In the genomic region with DNA sequence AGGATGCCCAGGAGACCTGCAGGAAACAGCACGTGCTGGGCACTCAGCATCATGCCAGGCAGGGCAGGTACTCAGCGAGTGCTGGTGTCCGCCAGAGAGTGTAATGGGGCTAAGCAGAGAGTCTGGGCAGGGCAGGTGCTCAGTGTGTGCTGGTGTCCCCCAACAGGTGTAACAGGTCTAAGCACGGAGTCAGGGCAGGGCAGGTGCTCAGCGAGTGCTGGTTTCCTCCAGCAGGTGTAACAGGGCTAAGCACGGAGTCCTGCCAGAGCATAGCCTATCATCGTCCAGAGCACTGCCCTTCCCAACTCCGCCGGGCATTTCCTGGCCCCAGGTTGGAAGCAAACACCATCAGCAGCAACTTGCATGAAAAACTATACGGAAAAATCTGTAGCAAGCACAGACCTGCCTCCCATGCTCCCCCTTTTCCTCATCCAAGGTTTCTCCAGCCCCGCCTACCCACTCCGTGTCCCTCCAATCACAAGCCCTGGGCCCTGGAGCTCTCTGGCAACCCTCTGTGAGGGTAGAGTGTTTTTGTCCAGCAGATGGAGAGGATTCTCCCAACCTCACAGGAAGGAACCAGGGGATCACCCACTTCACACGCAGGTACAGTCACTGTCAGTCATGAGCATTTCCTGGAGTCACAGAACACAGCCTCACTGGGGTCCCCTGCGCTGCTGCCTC, we compare ENCODE assay signal across 20 cellular contexts.
DNase-seq lines count a peak whose midpoint lies in the region; TF ChIP-seq lines count a peak whose summit lies in the region.
"Had no signal": no experiment of that assay in that cellular context is flagged by ENCODE, and none has a peak within 500 bp of the region (broad histone marks: within the 10 kb centered on the region; RNA-seq: fewer than 3 reads in every experiment).

No MANE protein-coding gene starts in this region.

- peaks cover 9% of the 10 kb centered on the region for H3F3A ChIP-seq in neural progenitor cell (ENCODE audit: low read depth)

- H3K4me2 ChIP-seq in neural progenitor cell: no peak overlapping the region

- H3K4me1 Mint-ChIP-seq in neural progenitor cell (peaks cover 9% of the 10 kb centered on the region), progenitor cell of endocrine pancreas (ENCODE audit: low read depth) (peaks cover 1% of the 10 kb centered on the region)
- H3K4me1 Mint-ChIP-seq: activated CD4-positive, alpha-beta T cell treated with anti-CD3 and anti-CD28 coated beads, Interleukin-2, amount 10 ng/mL, durations not matched to agents 24 days and 14 days; CD4-positive, CD25-positive, alpha-beta regulatory T cell; immature natural killer cell had no signal

- peaks cover 22% of the 10 kb centered on the region for H3K4me1 ChIP-seq in neural progenitor cell
- H3K4me1 ChIP-seq: heart right ventricle, Peyer's patch, SJSA1 had no signal

- H3K9me3 ChIP-seq in neural progenitor cell (ENCODE audit: low read depth): no peaks in the 10 kb centered on the region
- H3K9me3 ChIP-seq: heart right ventricle, neutrophil, Peyer's patch, SJSA1 had no signal

- peak; percentile 97 for DNase-seq in DMS79 treated with DMSO at 0.1 percent for 48 hours (lab: John Stamatoyannopoulos, UW)
- peak; percentile 71 for DNase-seq in NCI-H2029 (lab: John Stamatoyannopoulos, UW)
- peak; percentile 19 for DNase-seq in NCI-H748 treated with DMSO at 0.1 percent for 48 hours (lab: John Stamatoyannopoulos, UW)
- no peak for DNase-seq in neural progenitor cell (ENCODE audit: low spot score)
- no peak for DNase-seq in NCI-H446 treated with DMSO at 0.1 percent for 48 hours (lab: John Stamatoyannopoulos, UW)
- no peak for DNase-seq in progenitor cell of endocrine pancreas (ENCODE audit: low spot score, unreplicated experiment)
- DNase-seq in islet precursor cell: no peak
- DNase-seq: activated CD4-positive, alpha-beta T cell treated with anti-CD3 and anti-CD28 coated beads, Interleukin-2, amount 10 ng/mL, durations not matched to agents 24 days and 14 days; CD4-positive, CD25-positive, alpha-beta regulatory T cell; cortex of kidney; heart right ventricle; immature natural killer cell; NCI-H2081 treated with DMSO at 0.1 percent for 48 hours; NK-92 treated with Interleukin-12 subunit alpha and Interleukin-12 subunit beta, amount 100 ng/mL, for 24 hours; Peyer's patch; stimulated activated CD4-positive, alpha-beta T cell treated with anti-CD3 and anti-CD28 coated beads, Interleukin-2, amount 100 ng/mL, for 24 hours; stimulated activated naive CD4-positive, alpha-beta T cell treated with Interleukin-2 at 50 U/mL for 16 hours had no signal

- H3K27me3 ChIP-seq in neural progenitor cell: no peaks in the 10 kb centered on the region
- H3K27me3 ChIP-seq: heart right ventricle, neutrophil, Peyer's patch, SJSA1 had no signal

- no peak overlapping the region for H3K4me3 ChIP-seq in neural progenitor cell
- H3K4me3 ChIP-seq: heart right ventricle, Peyer's patch, SJSA1, skin epidermis had no signal

- H3K36me3 ChIP-seq in neural progenitor cell: peaks cover 4% of the 10 kb centered on the region
- H3K36me3 ChIP-seq: heart right ventricle, neutrophil, Peyer's patch, SJSA1 had no signal

- TF ChIP-seq CTCF in neural progenitor cell (IDR thresholded peaks at IDR 0.05) (no peak), progenitor cell of endocrine pancreas (IDR thresholded peaks at IDR 0.05; ENCODE audit: unreplicated experiment) (no peak)

- H3K36me3 Mint-ChIP-seq in neural progenitor cell (no peaks in the 10 kb centered on the region), progenitor cell of endocrine pancreas (ENCODE audit: insufficient read depth) (no peaks in the 10 kb centered on the region)
- H3K36me3 Mint-ChIP-seq: CD4-positive, CD25-positive, alpha-beta regulatory T cell had no signal

- H3K27ac Mint-ChIP-seq in neural progenitor cell: no peak overlapping the region
- no peak overlapping the region for H3K27ac Mint-ChIP-seq in progenitor cell of endocrine pancreas
- H3K27ac Mint-ChIP-seq: activated CD4-positive, alpha-beta T cell treated with anti-CD3 and anti-CD28 coated beads, Interleukin-2, amount 10 ng/mL, durations not matched to agents 24 days and 14 days; CD4-positive, CD25-positive, alpha-beta regulatory T cell; immature natural killer cell had no signal

- H3K27ac ChIP-seq in neural progenitor cell: no peak overlapping the region
- H3K27ac ChIP-seq: heart right ventricle, neutrophil, Peyer's patch, SJSA1, skin epidermis had no signal

- H3K27me3 Mint-ChIP-seq in neural progenitor cell (ENCODE audit: insufficient read depth, low read depth) (peaks cover 8% of the 10 kb centered on the region), progenitor cell of endocrine pancreas (peaks cover 33% of the 10 kb centered on the region)
- H3K27me3 Mint-ChIP-seq: activated CD4-positive, alpha-beta T cell treated with anti-CD3 and anti-CD28 coated beads, Interleukin-2, amount 10 ng/mL, durations not matched to agents 24 days and 14 days; CD4-positive, CD25-positive, alpha-beta regulatory T cell had no signal

- H3K9me3 Mint-ChIP-seq in neural progenitor cell (no peaks in the 10 kb centered on the region), progenitor cell of endocrine pancreas (ENCODE audit: low read depth) (no peaks in the 10 kb centered on the region)
- H3K9me3 Mint-ChIP-seq: activated CD4-positive, alpha-beta T cell treated with anti-CD3 and anti-CD28 coated beads, Interleukin-2, amount 10 ng/mL, durations not matched to agents 24 days and 14 days had no signal

- no peaks in the 10 kb centered on the region for H4K20me1 ChIP-seq in neural progenitor cell (ENCODE audit: low read depth)

- H3K79me2 ChIP-seq in neural progenitor cell (ENCODE audit: low read depth): no peaks in the 10 kb centered on the region

- H3K4me3 Mint-ChIP-seq in neural progenitor cell (no peak overlapping the region), progenitor cell of endocrine pancreas (ENCODE audit: low read depth) (no peak overlapping the region)
- H3K4me3 Mint-ChIP-seq: activated CD4-positive, alpha-beta T cell treated with anti-CD3 and anti-CD28 coated beads, Interleukin-2, amount 10 ng/mL, durations not matched to agents 24 days and 14 days; CD4-positive, CD25-positive, alpha-beta regulatory T cell; immature natural killer cell had no signal

- no peak overlapping the region for H3K9ac ChIP-seq in neural progenitor cell

- H2AFZ ChIP-seq in neural progenitor cell (replicated peaks): peak overlapping the region; percentile 76

Comparison
In these comparisons a context has a peak if more than half of its experiments do, and no peak if none do; other contexts are left out.
1. DNase-seq: peak in DMS79 treated with DMSO at 0.1 percent for 48 hours (single experiment), NCI-H2029 (single experiment) and NCI-H748 treated with DMSO at 0.1 percent for 48 hours (single experiment); none in neural progenitor cell (single experiment), NCI-H446 treated with DMSO at 0.1 percent for 48 hours (single experiment), progenitor cell of endocrine pancreas (single experiment) and islet precursor cell (single experiment).